30 cellular contexts compared by ENCODE assay signal in the genomic region with DNA sequence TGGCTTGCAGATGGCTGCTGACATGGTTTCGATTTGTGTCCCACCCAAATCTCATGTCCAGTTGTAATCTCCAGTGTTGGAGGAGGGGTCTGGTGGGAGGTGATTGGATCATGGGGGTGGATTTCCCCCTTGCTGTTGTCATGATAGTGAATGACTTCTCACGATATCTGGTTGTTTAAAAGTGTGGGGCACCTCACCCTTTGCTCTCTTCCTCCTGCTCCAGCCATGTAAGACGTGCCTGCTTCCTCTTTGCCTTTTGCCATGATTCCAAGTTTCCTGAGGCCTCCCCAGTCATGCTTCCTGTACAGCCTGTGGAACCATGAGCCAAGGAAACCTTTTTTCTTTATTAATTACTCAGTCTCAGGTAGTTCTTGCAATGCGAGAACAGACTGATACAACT.
"Had no signal": no experiment of that assay in that cellular context is flagged by ENCODE, and none has a peak within 500 bp of the region (broad histone marks: within the 10 kb centered on the region; RNA-seq: fewer than 3 reads in every experiment).

No MANE protein-coding gene starts in this region.

- ATAC-seq: activated naive CD4-positive, alpha-beta T cell treated with anti-CD3 and anti-CD28 coated beads, Interleukin-2, amount 50 U/mL, for 72 hours; activated T-cell treated with anti-CD3 and anti-CD28 coated beads, Interleukin-2, amount 50 U/mL, for 72 hours; foreskin keratinocyte; gastrocnemius medialis; T-cell had no signal

- H3K4me3 Mint-ChIP-seq: activated CD4-positive, alpha-beta memory T cell treated with anti-CD3 and anti-CD28 coated beads, Interleukin-2, amount 10 ng/mL, durations not matched to agents 7 days and 5 days; activated CD4-positive, alpha-beta T cell treated with anti-CD3 and anti-CD28 coated beads, Interleukin-2, amount 10 ng/mL, durations not matched to agents 7 days and 5 days; activated naive CD4-positive, alpha-beta T cell treated with anti-CD3 and anti-CD28 coated beads, Interleukin-2, amount 10 ng/mL, durations not matched to agents 7 days and 5 days; activated naive CD8-positive, alpha-beta T cell treated with anti-CD3 and anti-CD28 coated beads, Interleukin-2, amount 10 ng/mL, durations not matched to agents 7 days and 5 days; activated T-cell treated with anti-CD3 and anti-CD28 coated beads, Interleukin-2, amount 50 U/mL, for 24 hours; activated T-cell treated with anti-CD3 and anti-CD28 coated beads, Interleukin-2, amount 50 U/mL, for 72 hours; brain; dendritic cell treated with granulocyte-macrophage colony-stimulating factor and Interleukin-4, amounts not matched to agents 40 ng/mL and 50 ng/mL, for 4 days; T-cell; T-helper 1 cell treated with Interleukin-12 subunit alpha and Interleukin-12 subunit beta and Interleukin-4 antibody, amounts not matched to agents 30 μg/mL and 1 μg/mL, for 36 hours; T-helper 2 cell treated with Interferon-gamma antibody and Interleukin-4, amounts not matched to agents 5 μg/mL and 100 μg/mL, for 36 hours had no signal

- DNase-seq: activated CD4-positive, alpha-beta memory T cell treated with anti-CD3 and anti-CD28 coated beads, Interleukin-2, amount 10 ng/mL, durations not matched to agents 7 days and 5 days; activated CD4-positive, alpha-beta T cell treated with anti-CD3 and anti-CD28 coated beads for 4 hours; activated CD4-positive, alpha-beta T cell treated with anti-CD3 and anti-CD28 coated beads, Interleukin-2, amount 10 ng/mL, durations not matched to agents 7 days and 5 days; activated CD4-positive, alpha-beta T cell treated with anti-CD3 and anti-CD28 coated beads, Interleukin-2, amount 50 U/mL, for 4 hours; activated CD4-positive, CD25-positive, alpha-beta regulatory T cell; activated CD4-positive, CD25-positive, alpha-beta regulatory T cell treated with anti-CD3 and anti-CD28 coated beads, Interleukin-2, amount 50 U/mL, for 72 hours; activated CD8-positive, alpha-beta memory T cell treated with anti-CD3 and anti-CD28 coated beads, Interleukin-2, amount 50 U/mL, for 48 hours; activated gamma-delta T cell; activated naive CD4-positive, alpha-beta T cell; activated naive CD4-positive, alpha-beta T cell treated with anti-CD3 and anti-CD28 coated beads, Interleukin-2, amount 10 ng/mL, durations not matched to agents 7 days and 5 days; activated naive CD8-positive, alpha-beta T cell treated with anti-CD3 and anti-CD28 coated beads, Interleukin-2, amount 10 ng/mL, durations not matched to agents 7 days and 5 days; activated T-cell treated with anti-CD3 and anti-CD28 coated beads for 4 hours; activated T-cell treated with anti-CD3 and anti-CD28 coated beads, Interleukin-2, amount 50 U/mL, for 24 hours; activated T-cell treated with anti-CD3 and anti-CD28 coated beads, Interleukin-2, amount 50 U/mL, for 72 hours; central memory CD4-positive, alpha-beta T cell; cerebellar nuclear complex; dorsolateral prefrontal cortex; effector memory CD4-positive, alpha-beta T cell; erythroblast; foreskin keratinocyte; gastrocnemius medialis; glutamatergic neuron; SW 1271; T-cell; T1000 had no signal

- H3K36me3 Mint-ChIP-seq: activated naive CD4-positive, alpha-beta T cell treated with anti-CD3 and anti-CD28 coated beads, Interleukin-2, amount 50 U/mL, for 72 hours; activated naive CD8-positive, alpha-beta T cell treated with anti-CD3 and anti-CD28 coated beads, Interleukin-2, amount 10 ng/mL, durations not matched to agents 7 days and 5 days; brain had no signal

- H3K27ac Mint-ChIP-seq: activated CD4-positive, alpha-beta memory T cell treated with anti-CD3 and anti-CD28 coated beads, Interleukin-2, amount 10 ng/mL, durations not matched to agents 7 days and 5 days; activated CD4-positive, alpha-beta T cell treated with anti-CD3 and anti-CD28 coated beads, Interleukin-2, amount 10 ng/mL, durations not matched to agents 7 days and 5 days; activated naive CD4-positive, alpha-beta T cell treated with anti-CD3 and anti-CD28 coated beads, Interleukin-2, amount 10 ng/mL, durations not matched to agents 7 days and 5 days; activated naive CD4-positive, alpha-beta T cell treated with anti-CD3 and anti-CD28 coated beads, Interleukin-2, amount 50 U/mL, for 72 hours; activated naive CD8-positive, alpha-beta T cell treated with anti-CD3 and anti-CD28 coated beads, Interleukin-2, amount 10 ng/mL, durations not matched to agents 7 days and 5 days; activated T-cell treated with anti-CD3 and anti-CD28 coated beads, Interleukin-2, amount 50 U/mL, for 24 hours; activated T-cell treated with anti-CD3 and anti-CD28 coated beads, Interleukin-2, amount 50 U/mL, for 72 hours; brain; dendritic cell treated with granulocyte-macrophage colony-stimulating factor and Interleukin-4, amounts not matched to agents 40 ng/mL and 50 ng/mL, for 4 days; T-cell; T-helper 1 cell treated with Interleukin-12 subunit alpha and Interleukin-12 subunit beta and Interleukin-4 antibody, amounts not matched to agents 30 μg/mL and 1 μg/mL, for 36 hours; T-helper 2 cell treated with Interferon-gamma antibody and Interleukin-4, amounts not matched to agents 5 μg/mL and 100 μg/mL, for 36 hours had no signal

- H3K9me3 Mint-ChIP-seq: activated CD4-positive, alpha-beta memory T cell treated with anti-CD3 and anti-CD28 coated beads, Interleukin-2, amount 10 ng/mL, durations not matched to agents 7 days and 5 days; activated CD4-positive, alpha-beta T cell treated with anti-CD3 and anti-CD28 coated beads, Interleukin-2, amount 10 ng/mL, durations not matched to agents 7 days and 5 days; activated naive CD4-positive, alpha-beta T cell treated with anti-CD3 and anti-CD28 coated beads, Interleukin-2, amount 10 ng/mL, durations not matched to agents 7 days and 5 days; activated naive CD4-positive, alpha-beta T cell treated with anti-CD3 and anti-CD28 coated beads, Interleukin-2, amount 50 U/mL, for 72 hours; activated T-cell treated with anti-CD3 and anti-CD28 coated beads, Interleukin-2, amount 50 U/mL, for 24 hours; brain; T-cell; T-helper 1 cell treated with Interleukin-12 subunit alpha and Interleukin-12 subunit beta and Interleukin-4 antibody, amounts not matched to agents 30 μg/mL and 1 μg/mL, for 36 hours; T-helper 2 cell treated with Interferon-gamma antibody and Interleukin-4, amounts not matched to agents 5 μg/mL and 100 μg/mL, for 36 hours had no signal

- H3K27me3 Mint-ChIP-seq: activated CD4-positive, alpha-beta memory T cell treated with anti-CD3 and anti-CD28 coated beads, Interleukin-2, amount 10 ng/mL, durations not matched to agents 7 days and 5 days; activated CD4-positive, alpha-beta T cell treated with anti-CD3 and anti-CD28 coated beads, Interleukin-2, amount 10 ng/mL, durations not matched to agents 7 days and 5 days; activated naive CD4-positive, alpha-beta T cell treated with anti-CD3 and anti-CD28 coated beads, Interleukin-2, amount 10 ng/mL, durations not matched to agents 7 days and 5 days; activated T-cell treated with anti-CD3 and anti-CD28 coated beads, Interleukin-2, amount 50 U/mL, for 24 hours; dendritic cell treated with granulocyte-macrophage colony-stimulating factor and Interleukin-4, amounts not matched to agents 40 ng/mL and 50 ng/mL, for 4 days; T-cell had no signal

- H3K4me1 Mint-ChIP-seq: activated CD4-positive, alpha-beta memory T cell treated with anti-CD3 and anti-CD28 coated beads, Interleukin-2, amount 10 ng/mL, durations not matched to agents 7 days and 5 days; activated CD4-positive, alpha-beta T cell treated with anti-CD3 and anti-CD28 coated beads, Interleukin-2, amount 10 ng/mL, durations not matched to agents 7 days and 5 days; activated naive CD4-positive, alpha-beta T cell treated with anti-CD3 and anti-CD28 coated beads, Interleukin-2, amount 10 ng/mL, durations not matched to agents 7 days and 5 days; activated naive CD8-positive, alpha-beta T cell treated with anti-CD3 and anti-CD28 coated beads, Interleukin-2, amount 10 ng/mL, durations not matched to agents 7 days and 5 days had no signal
